Comparison of ENCODE assay signal across 14 cellular contexts in genomic region chr11:117657801-117658200, GRCh38.
DNase-seq lines count a peak whose midpoint lies in the region; ATAC-seq lines count a peak whose summit lies in the region.
"Had no signal": no experiment of that assay in that cellular context is flagged by ENCODE, and none has a peak within 500 bp of the region (broad histone marks: within the 10 kb centered on the region; RNA-seq: fewer than 3 reads in every experiment).

No MANE protein-coding gene starts in this region.

- ATAC-seq in HG02970 (IDR thresholded peaks at IDR 0.05; ENCODE audit: low FRiP score, unreplicated experiment) (no peak), GM21528 (IDR thresholded peaks at IDR 0.05; ENCODE audit: low FRiP score, unreplicated experiment) (no peak)
- ATAC-seq: GM12878; HepG2; stimulated activated naive B cell treated with anti-CD40 and anti-IgM and Interleukin-4, amounts not matched to agents 10 μg/mL and 1 μg/mL and 100 μg/mL, for 72 hours had no signal

- intact Hi-C loops in head of caudate nucleus (cut with DNase I) (no loop called here), posterior cingulate gyrus (cut with DNase I) (no loop called here)

- DNase-seq in NCI-H1092 treated with DMSO at 0.1 percent for 48 hours (lab: John Stamatoyannopoulos, UW), result peak; percentile 82
- peak; percentile 82 for DNase-seq in NCI-H345 (lab: John Stamatoyannopoulos, UW)
- DNase-seq in head of caudate nucleus, result peak in 41 of 42 donors; percentile 60 to 92 (median 83)
- DNase-seq in posterior cingulate gyrus, result peak; percentile 52 to 96 (median 76)
- no peak for DNase-seq in DMS53 (lab: John Stamatoyannopoulos, UW)
- DNase-seq: foreskin fibroblast; MM.1S; SHP77 treated with DMSO at 0.1 percent for 48 hours; stimulated activated naive B cell treated with anti-CD40 and anti-IgM and Interleukin-4, amounts not matched to agents 10 μg/mL and 1 μg/mL and 100 μg/mL, for 72 hours; uterus had no signal
